Comparison of ENCODE assay signal across 9 cellular contexts in genomic region chr11:5891216-5891800, GRCh38. TPM values are rescaled to one million over a fixed set of nuclear protein-coding genes. Genes with fewer than 3 reads are reported as not detected.
DNase-seq lines count a peak whose midpoint lies in the region; ATAC-seq and TF ChIP-seq lines count a peak whose summit lies in the region.
"Had no signal": no experiment of that assay in that cellular context is flagged by ENCODE, and none has a peak within 500 bp of the region (broad histone marks: within the 10 kb centered on the region; RNA-seq: fewer than 3 reads in every experiment).

No MANE protein-coding gene starts in this region.

- TF ChIP-seq POLR2A in HCT116 (IDR thresholded peaks at IDR 0.05; ENCODE audit: borderline replicate concordance, extremely low read depth, insufficient read depth, insufficient read length): no peak

- CTCF ChIA-PET in HCT116 (lab: Charles Lee): interaction anchor here (0.6 to 1.8 kb wide), 19 partner anchors 9 to 1254 kb away, joined by 3 to 13 read pairs (median 4); partner anchors contain the start of genes OR51D1, OR52N2 and TRIM5

- no peaks in the 10 kb centered on the region for H4K20me1 ChIP-seq in HCT116 (ENCODE audit: insufficient read depth)

- H3K36me3 Mint-ChIP-seq in activated T-cell treated with anti-CD3 and anti-CD28 coated beads, Interleukin-2, amount 50 U/mL, for 24 hours (ENCODE audit: low read depth): no peaks in the 10 kb centered on the region
- H3K36me3 Mint-ChIP-seq in activated naive CD4-positive, alpha-beta T cell treated with anti-CD3 and anti-CD28 coated beads, Interleukin-2, amount 50 U/mL, for 72 hours: no peaks in the 10 kb centered on the region

- no peaks in the 10 kb centered on the region for H3K4me1 ChIP-seq in HCT116 (ENCODE audit: control insufficient read depth in 1 of 2, insufficient read depth in 2 of 2, low read length in 2 of 2)

- no TSS peak for BruUV-seq in HCT116 (replicated peaks; lab: Mats Ljungman, UMichigan)

- H3K4me1 Mint-ChIP-seq in activated T-cell treated with anti-CD3 and anti-CD28 coated beads, Interleukin-2, amount 50 U/mL, for 24 hours (ENCODE audit: low read depth): no peaks in the 10 kb centered on the region

- intact Hi-C loops in HCT116 (cut with micrococcal nuclease): loop anchor here (10.0 kb wide), 1 partner anchor 1267 kb away; no protein-coding TSS in a partner anchor

- POLR2A ChIA-PET in HCT116 (lab: Charles Lee): interaction anchor here (1.1 kb wide), 1 partner anchor 207 kb away, joined by 3 read pairs; the partner anchor contains the start of gene TRIM5

- H3K9me3 Mint-ChIP-seq in activated T-cell treated with anti-CD3 and anti-CD28 coated beads, Interleukin-2, amount 50 U/mL, for 24 hours: no peaks in the 10 kb centered on the region
- no peaks in the 10 kb centered on the region for H3K9me3 Mint-ChIP-seq in activated naive CD4-positive, alpha-beta T cell treated with anti-CD3 and anti-CD28 coated beads, Interleukin-2, amount 50 U/mL, for 72 hours

- H3K27ac ChIP-seq in C4-2B (no peak overlapping the region), HCT116 (ENCODE audit: low read depth, low read length) (no peak overlapping the region)
- H3K27ac ChIP-seq: neutrophil had no signal

- peak; percentile 78 for TF ChIP-seq CTCF in C4-2B (conservative IDR thresholded peaks at IDR 0.05)
- TF ChIP-seq CTCF in HCT116 (IDR thresholded peaks at IDR 0.05 in 2 of 3, conservative IDR thresholded peaks at IDR 0.05 in 1 of 3; ENCODE audit: borderline replicate concordance in 1 of 3, insufficient read depth in 1 of 3, low read depth in 2 of 3, low read length in 2 of 3): peak; percentile 19 to 40 (median 37); a peak in 3 of 6 replicates

- no peak for DNase-seq in HCT116 (ENCODE audit: low read depth, low spot score)
- peak; percentile 54 for DNase-seq in SW480 (ENCODE audit: low spot score)
- DNase-seq in iris pigment epithelial cell (ENCODE audit: low read depth): peak; percentile 2
- no peak for DNase-seq in activated T-cell treated with anti-CD3 and anti-CD28 coated beads, Interleukin-2, amount 50 U/mL, for 24 hours
- DNase-seq in activated naive CD4-positive, alpha-beta T cell treated with anti-CD3 and anti-CD28 coated beads, Interleukin-2, amount 50 U/mL, for 72 hours (ENCODE audit: low spot score in 2 of 2): no peak

- H3K4me3 Mint-ChIP-seq in activated T-cell treated with anti-CD3 and anti-CD28 coated beads, Interleukin-2, amount 50 U/mL, for 24 hours: no peak overlapping the region

- H3K4me3 ChIP-seq in HCT116 (replicated peaks in 1 of 2; ENCODE audit: low read depth in 1 of 2, low read length in 2 of 2): no peak overlapping the region

- no peaks in the 10 kb centered on the region for H3K36me3 ChIP-seq in HCT116 (ENCODE audit: control insufficient read depth in 1 of 2, insufficient read depth in 2 of 2, low read length in 2 of 2)
- H3K36me3 ChIP-seq: neutrophil had no signal

- H3K9me3 ChIP-seq in HCT116 (ENCODE audit: control insufficient read depth in 1 of 2, insufficient read depth in 1 of 2, low read depth in 1 of 2, low read length in 2 of 2): no peaks in the 10 kb centered on the region
- H3K9me3 ChIP-seq: neutrophil had no signal

- H3K9ac ChIP-seq in HCT116 (ENCODE audit: low read length): no peak overlapping the region

- H3K27me3 ChIP-seq in HCT116 (ENCODE audit: insufficient read depth, low read length): peaks cover 37% of the 10 kb centered on the region
- H3K27me3 ChIP-seq: neutrophil had no signal

- peak; percentile 59 for TF ChIP-seq RAD21 in HCT116 (IDR thresholded peaks at IDR 0.05; ENCODE audit: low read depth)

- H3K9me2 ChIP-seq in HCT116 (ENCODE audit: insufficient read depth): no peaks in the 10 kb centered on the region

- H2AFZ ChIP-seq in HCT116 (ENCODE audit: low read depth, low read length, poor library complexity, severe bottlenecking): no peak overlapping the region

- H3K27me3 Mint-ChIP-seq in activated T-cell treated with anti-CD3 and anti-CD28 coated beads, Interleukin-2, amount 50 U/mL, for 24 hours: peaks cover 15% of the 10 kb centered on the region

- no peaks in the 10 kb centered on the region for H3K79me2 ChIP-seq in HCT116 (ENCODE audit: insufficient read depth, low read length)

- no peak overlapping the region for H3K4me2 ChIP-seq in HCT116 (ENCODE audit: low read length)

- H3K27ac Mint-ChIP-seq in activated T-cell treated with anti-CD3 and anti-CD28 coated beads, Interleukin-2, amount 50 U/mL, for 24 hours: no peak overlapping the region
- H3K27ac Mint-ChIP-seq in activated naive CD4-positive, alpha-beta T cell treated with anti-CD3 and anti-CD28 coated beads, Interleukin-2, amount 50 U/mL, for 72 hours: no peak overlapping the region

- RAD21 ChIA-PET in HCT116 (lab: Charles Lee; ENCODE audit: low non-redundant PET in 1 of 2, low total read pairs in 2 of 2, uncharacterized antibody in 2 of 2, unreplicated experiment in 2 of 2): no interaction called here

- ATAC-seq in HCT116 (peak; percentile 40), GM18907 (IDR thresholded peaks at IDR 0.05; ENCODE audit: unreplicated experiment) (no peak), HG03378 (IDR thresholded peaks at IDR 0.05; ENCODE audit: unreplicated experiment) (no peak)
- no peak for ATAC-seq in activated naive CD4-positive, alpha-beta T cell treated with anti-CD3 and anti-CD28 coated beads, Interleukin-2, amount 50 U/mL, for 72 hours

TF ChIP-seq in HCT116, 20 proteins besides CTCF, POLR2A, EP300 and RAD21:
- TF ChIP-seq, protein P1, sequence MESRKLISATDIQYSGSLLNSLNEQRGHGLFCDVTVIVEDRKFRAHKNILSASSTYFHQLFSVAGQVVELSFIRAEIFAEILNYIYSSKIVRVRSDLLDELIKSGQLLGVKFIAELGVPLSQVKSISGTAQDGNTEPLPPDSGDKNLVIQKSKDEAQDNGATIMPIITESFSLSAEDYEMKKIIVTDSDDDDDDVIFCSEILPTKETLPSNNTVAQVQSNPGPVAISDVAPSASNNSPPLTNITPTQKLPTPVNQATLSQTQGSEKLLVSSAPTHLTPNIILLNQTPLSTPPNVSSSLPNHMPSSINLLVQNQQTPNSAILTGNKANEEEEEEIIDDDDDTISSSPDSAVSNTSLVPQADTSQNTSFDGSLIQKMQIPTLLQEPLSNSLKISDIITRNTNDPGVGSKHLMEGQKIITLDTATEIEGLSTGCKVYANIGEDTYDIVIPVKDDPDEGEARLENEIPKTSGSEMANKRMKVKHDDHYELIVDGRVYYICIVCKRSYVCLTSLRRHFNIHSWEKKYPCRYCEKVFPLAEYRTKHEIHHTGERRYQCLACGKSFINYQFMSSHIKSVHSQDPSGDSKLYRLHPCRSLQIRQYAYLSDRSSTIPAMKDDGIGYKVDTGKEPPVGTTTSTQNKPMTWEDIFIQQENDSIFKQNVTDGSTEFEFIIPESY (IDR thresholded peaks at IDR 0.05; ENCODE audit: extremely low read depth, insufficient replicate concordance, low read length): no peak
- TF ChIP-seq, protein P2, sequence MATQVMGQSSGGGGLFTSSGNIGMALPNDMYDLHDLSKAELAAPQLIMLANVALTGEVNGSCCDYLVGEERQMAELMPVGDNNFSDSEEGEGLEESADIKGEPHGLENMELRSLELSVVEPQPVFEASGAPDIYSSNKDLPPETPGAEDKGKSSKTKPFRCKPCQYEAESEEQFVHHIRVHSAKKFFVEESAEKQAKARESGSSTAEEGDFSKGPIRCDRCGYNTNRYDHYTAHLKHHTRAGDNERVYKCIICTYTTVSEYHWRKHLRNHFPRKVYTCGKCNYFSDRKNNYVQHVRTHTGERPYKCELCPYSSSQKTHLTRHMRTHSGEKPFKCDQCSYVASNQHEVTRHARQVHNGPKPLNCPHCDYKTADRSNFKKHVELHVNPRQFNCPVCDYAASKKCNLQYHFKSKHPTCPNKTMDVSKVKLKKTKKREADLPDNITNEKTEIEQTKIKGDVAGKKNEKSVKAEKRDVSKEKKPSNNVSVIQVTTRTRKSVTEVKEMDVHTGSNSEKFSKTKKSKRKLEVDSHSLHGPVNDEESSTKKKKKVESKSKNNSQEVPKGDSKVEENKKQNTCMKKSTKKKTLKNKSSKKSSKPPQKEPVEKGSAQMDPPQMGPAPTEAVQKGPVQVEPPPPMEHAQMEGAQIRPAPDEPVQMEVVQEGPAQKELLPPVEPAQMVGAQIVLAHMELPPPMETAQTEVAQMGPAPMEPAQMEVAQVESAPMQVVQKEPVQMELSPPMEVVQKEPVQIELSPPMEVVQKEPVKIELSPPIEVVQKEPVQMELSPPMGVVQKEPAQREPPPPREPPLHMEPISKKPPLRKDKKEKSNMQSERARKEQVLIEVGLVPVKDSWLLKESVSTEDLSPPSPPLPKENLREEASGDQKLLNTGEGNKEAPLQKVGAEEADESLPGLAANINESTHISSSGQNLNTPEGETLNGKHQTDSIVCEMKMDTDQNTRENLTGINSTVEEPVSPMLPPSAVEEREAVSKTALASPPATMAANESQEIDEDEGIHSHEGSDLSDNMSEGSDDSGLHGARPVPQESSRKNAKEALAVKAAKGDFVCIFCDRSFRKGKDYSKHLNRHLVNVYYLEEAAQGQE (IDR thresholded peaks at IDR 0.05; ENCODE audit: low read depth): no peak
- no peak for TF ChIP-seq FOSL1 (IDR thresholded peaks at IDR 0.05; ENCODE audit: low read depth)
- TF ChIP-seq EZH2phosphoT487 (IDR thresholded peaks at IDR 0.05; ENCODE audit: borderline replicate concordance): no peak
- no peak for TF ChIP-seq POLR2AphosphoS5 (IDR thresholded peaks at IDR 0.05; ENCODE audit: low read depth, low read length)
- TF ChIP-seq ZFX (IDR thresholded peaks at IDR 0.05): no peak
- TF ChIP-seq JUND (IDR thresholded peaks at IDR 0.05): no peak
- no peak for TF ChIP-seq ZNF274 (IDR thresholded peaks at IDR 0.05; ENCODE audit: low read depth, low read length)
- no peak for TF ChIP-seq EGR1 (IDR thresholded peaks at IDR 0.05; ENCODE audit: low read depth)
- TF ChIP-seq SP1 (IDR thresholded peaks at IDR 0.05; ENCODE audit: low read depth): no peak

RNA-seq across cellular contexts. Expression of gene OR52E5, which starts 1.7 kb away (rescaled TPM):
- total RNA-seq in HCT116 (2021; ENCODE audit: unreplicated experiment): not detected
- not detected in 2 replicates for polyA plus RNA-seq in HCT116 (2012)
- total RNA-seq in activated naive CD4-positive, alpha-beta T cell treated with anti-CD3 and anti-CD28 coated beads, Interleukin-2, amount 50 U/mL, for 72 hours: not detected

RNA-seq across cellular contexts. Expression of gene OR52E4, which starts 10.9 kb away (rescaled TPM):
- total RNA-seq in HCT116 (2021; ENCODE audit: unreplicated experiment): not detected
- polyA plus RNA-seq in HCT116 (2012): not detected in 2 replicates
- not detected for total RNA-seq in activated naive CD4-positive, alpha-beta T cell treated with anti-CD3 and anti-CD28 coated beads, Interleukin-2, amount 50 U/mL, for 72 hours

RNA-seq across cellular contexts. Expression of gene OR52E8, which starts 33.8 kb away (rescaled TPM):
- total RNA-seq in HCT116 (2021; ENCODE audit: unreplicated experiment): not detected
- polyA plus RNA-seq in HCT116 (2012): not detected in 2 replicates
- not detected for total RNA-seq in activated naive CD4-positive, alpha-beta T cell treated with anti-CD3 and anti-CD28 coated beads, Interleukin-2, amount 50 U/mL, for 72 hours

RNA-seq across cellular contexts. Expression of gene OR52E6, which starts 49.6 kb away (rescaled TPM):
- total RNA-seq in HCT116 (2021; ENCODE audit: unreplicated experiment): not detected
- not detected in 2 replicates for polyA plus RNA-seq in HCT116 (2012)
- not detected for total RNA-seq in activated naive CD4-positive, alpha-beta T cell treated with anti-CD3 and anti-CD28 coated beads, Interleukin-2, amount 50 U/mL, for 72 hours

RNA-seq across cellular contexts. Expression of gene OR56A3, which starts 50.7 kb away (rescaled TPM):
- total RNA-seq in HCT116 (2021; ENCODE audit: unreplicated experiment): not detected
- not detected in 2 replicates for polyA plus RNA-seq in HCT116 (2012)
- total RNA-seq in activated naive CD4-positive, alpha-beta T cell treated with anti-CD3 and anti-CD28 coated beads, Interleukin-2, amount 50 U/mL, for 72 hours: not detected

Comparison
In these comparisons a context has a peak if more than half of its experiments do, and no peak if none do; other contexts are left out.
1. DNase-seq: peak in SW480 (single experiment) and iris pigment epithelial cell (single experiment); none in HCT116 (single experiment), activated T-cell treated with anti-CD3 and anti-CD28 coated beads, Interleukin-2, amount 50 U/mL, for 24 hours (single experiment) and activated naive CD4-positive, alpha-beta T cell treated with anti-CD3 and anti-CD28 coated beads, Interleukin-2, amount 50 U/mL, for 72 hours (0 of 2).